1 cellular context compared by ENCODE assay signal in the genomic region with DNA sequence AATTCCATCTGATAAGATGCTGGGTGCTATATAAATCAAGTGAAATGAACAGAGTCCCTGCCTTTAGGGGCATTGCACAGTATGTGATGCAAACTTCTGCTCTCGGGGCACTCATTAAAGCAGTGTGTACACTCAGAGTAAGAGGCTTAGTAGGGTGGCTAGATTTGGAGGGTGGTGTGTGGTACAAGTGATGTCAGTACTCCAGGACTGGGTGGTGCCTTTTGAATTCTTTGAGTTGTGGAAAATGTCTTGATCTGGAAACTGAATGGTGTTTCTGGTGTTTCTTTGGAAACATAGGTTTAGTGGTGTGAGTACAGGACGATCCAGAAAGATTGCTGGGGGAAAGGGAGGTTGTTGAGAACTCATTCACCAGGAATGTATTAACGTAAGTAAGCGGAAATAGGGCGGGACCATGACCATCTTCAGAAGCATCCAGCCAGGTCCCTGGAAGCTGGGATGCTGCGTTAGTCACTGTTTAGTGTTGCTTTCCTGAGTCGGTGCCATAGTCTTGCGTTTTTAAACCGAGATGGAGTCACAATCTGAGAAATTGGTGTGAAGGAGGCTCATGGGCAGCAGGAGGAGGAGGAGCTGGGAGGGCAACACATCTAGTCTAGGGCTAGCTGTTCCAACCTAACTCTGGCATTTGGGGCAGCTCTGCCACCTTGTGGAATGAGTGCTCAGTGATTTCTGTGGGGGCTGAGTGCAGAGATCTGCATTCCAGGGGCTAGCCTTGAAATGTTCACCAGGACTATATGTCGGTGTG.
TF ChIP-seq lines count a peak whose summit lies in the region.

No MANE protein-coding gene starts in this region.

TF ChIP-seq in HepG2, 621 proteins besides CTCF, POLR2A, EP300 and RAD21 (continued from another document and continues in another):
- TF ChIP-seq, protein P1, sequence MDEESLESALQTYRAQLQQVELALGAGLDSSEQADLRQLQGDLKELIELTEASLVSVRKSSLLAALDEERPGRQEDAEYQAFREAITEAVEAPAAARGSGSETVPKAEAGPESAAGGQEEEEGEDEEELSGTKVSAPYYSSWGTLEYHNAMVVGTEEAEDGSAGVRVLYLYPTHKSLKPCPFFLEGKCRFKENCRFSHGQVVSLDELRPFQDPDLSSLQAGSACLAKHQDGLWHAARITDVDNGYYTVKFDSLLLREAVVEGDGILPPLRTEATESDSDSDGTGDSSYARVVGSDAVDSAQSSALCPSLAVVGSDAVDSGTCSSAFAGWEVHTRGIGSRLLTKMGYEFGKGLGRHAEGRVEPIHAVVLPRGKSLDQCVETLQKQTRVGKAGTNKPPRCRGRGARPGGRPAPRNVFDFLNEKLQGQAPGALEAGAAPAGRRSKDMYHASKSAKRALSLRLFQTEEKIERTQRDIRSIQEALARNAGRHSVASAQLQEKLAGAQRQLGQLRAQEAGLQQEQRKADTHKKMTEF (CRISPR knock-in tag; IDR thresholded peaks at IDR 0.05) = 0 out of 2 replicates have a peak, but pooled peaks have one; percentile 27
- TF ChIP-seq KAT8 (CRISPR knock-in tag; IDR thresholded peaks at IDR 0.05) (peak; percentile 48; the same call in 1 of the 2 replicates), FOXO1 (CRISPR knock-in tag; IDR thresholded peaks at IDR 0.05) (0 out of 2 replicates have a peak, but pooled peaks have one; percentile 50), SPEN (CRISPR knock-in tag; IDR thresholded peaks at IDR 0.05; ENCODE audit: low read depth) (peak; percentile 23; the same call in 1 of the 2 replicates), MYNN (CRISPR knock-in tag; IDR thresholded peaks at IDR 0.05; ENCODE audit: low read depth) (no peak), CBFB (CRISPR knock-in tag; IDR thresholded peaks at IDR 0.05) (0 out of 2 replicates have a peak, but pooled peaks have one; percentile 48), ZSCAN9 (CRISPR knock-in tag; IDR thresholded peaks at IDR 0.05; ENCODE audit: borderline replicate concordance) (peak; percentile 79; the same call in 1 of the 2 replicates), ASH2L (IDR thresholded peaks at IDR 0.05; ENCODE audit: insufficient read length, low read depth, low read length) (peak; percentile 16), ZNF335 (CRISPR knock-in tag; IDR thresholded peaks at IDR 0.05) (peak; percentile 49; the same call in 1 of the 2 replicates), ETV5 (CRISPR knock-in tag; IDR thresholded peaks at IDR 0.05; ENCODE audit: borderline replicate concordance) (peak; percentile 14; the same call in 1 of the 2 replicates), NFKBIZ (CRISPR knock-in tag; IDR thresholded peaks at IDR 0.05) (0 out of 2 replicates have a peak, but pooled peaks have one; percentile 34), BORCS8-MEF2B (CRISPR knock-in tag; IDR thresholded peaks at IDR 0.05) (0 out of 2 replicates have a peak, but pooled peaks have one; percentile 37), ZNF331 (CRISPR knock-in tag; IDR thresholded peaks at IDR 0.05) (peak; percentile 68; the same call in 1 of the 2 replicates), ZNF780A (CRISPR knock-in tag; IDR thresholded peaks at IDR 0.05) (no peak)
- TF ChIP-seq, protein P2, sequence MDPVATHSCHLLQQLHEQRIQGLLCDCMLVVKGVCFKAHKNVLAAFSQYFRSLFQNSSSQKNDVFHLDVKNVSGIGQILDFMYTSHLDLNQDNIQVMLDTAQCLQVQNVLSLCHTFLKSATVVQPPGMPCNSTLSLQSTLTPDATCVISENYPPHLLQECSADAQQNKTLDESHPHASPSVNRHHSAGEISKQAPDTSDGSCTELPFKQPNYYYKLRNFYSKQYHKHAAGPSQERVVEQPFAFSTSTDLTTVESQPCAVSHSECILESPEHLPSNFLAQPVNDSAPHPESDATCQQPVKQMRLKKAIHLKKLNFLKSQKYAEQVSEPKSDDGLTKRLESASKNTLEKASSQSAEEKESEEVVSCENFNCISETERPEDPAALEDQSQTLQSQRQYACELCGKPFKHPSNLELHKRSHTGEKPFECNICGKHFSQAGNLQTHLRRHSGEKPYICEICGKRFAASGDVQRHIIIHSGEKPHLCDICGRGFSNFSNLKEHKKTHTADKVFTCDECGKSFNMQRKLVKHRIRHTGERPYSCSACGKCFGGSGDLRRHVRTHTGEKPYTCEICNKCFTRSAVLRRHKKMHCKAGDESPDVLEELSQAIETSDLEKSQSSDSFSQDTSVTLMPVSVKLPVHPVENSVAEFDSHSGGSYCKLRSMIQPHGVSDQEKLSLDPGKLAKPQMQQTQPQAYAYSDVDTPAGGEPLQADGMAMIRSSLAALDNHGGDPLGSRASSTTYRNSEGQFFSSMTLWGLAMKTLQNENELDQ (CRISPR knock-in tag; IDR thresholded peaks at IDR 0.05; ENCODE audit: borderline replicate concordance) = peak; percentile 86; the same call in 1 of the 2 replicates
- TF ChIP-seq, protein P3, sequence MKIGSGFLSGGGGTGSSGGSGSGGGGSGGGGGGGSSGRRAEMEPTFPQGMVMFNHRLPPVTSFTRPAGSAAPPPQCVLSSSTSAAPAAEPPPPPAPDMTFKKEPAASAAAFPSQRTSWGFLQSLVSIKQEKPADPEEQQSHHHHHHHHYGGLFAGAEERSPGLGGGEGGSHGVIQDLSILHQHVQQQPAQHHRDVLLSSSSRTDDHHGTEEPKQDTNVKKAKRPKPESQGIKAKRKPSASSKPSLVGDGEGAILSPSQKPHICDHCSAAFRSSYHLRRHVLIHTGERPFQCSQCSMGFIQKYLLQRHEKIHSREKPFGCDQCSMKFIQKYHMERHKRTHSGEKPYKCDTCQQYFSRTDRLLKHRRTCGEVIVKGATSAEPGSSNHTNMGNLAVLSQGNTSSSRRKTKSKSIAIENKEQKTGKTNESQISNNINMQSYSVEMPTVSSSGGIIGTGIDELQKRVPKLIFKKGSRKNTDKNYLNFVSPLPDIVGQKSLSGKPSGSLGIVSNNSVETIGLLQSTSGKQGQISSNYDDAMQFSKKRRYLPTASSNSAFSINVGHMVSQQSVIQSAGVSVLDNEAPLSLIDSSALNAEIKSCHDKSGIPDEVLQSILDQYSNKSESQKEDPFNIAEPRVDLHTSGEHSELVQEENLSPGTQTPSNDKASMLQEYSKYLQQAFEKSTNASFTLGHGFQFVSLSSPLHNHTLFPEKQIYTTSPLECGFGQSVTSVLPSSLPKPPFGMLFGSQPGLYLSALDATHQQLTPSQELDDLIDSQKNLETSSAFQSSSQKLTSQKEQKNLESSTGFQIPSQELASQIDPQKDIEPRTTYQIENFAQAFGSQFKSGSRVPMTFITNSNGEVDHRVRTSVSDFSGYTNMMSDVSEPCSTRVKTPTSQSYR (CRISPR knock-in tag; IDR thresholded peaks at IDR 0.05; ENCODE audit: borderline replicate concordance) = no peak
- TF ChIP-seq, protein P4, sequence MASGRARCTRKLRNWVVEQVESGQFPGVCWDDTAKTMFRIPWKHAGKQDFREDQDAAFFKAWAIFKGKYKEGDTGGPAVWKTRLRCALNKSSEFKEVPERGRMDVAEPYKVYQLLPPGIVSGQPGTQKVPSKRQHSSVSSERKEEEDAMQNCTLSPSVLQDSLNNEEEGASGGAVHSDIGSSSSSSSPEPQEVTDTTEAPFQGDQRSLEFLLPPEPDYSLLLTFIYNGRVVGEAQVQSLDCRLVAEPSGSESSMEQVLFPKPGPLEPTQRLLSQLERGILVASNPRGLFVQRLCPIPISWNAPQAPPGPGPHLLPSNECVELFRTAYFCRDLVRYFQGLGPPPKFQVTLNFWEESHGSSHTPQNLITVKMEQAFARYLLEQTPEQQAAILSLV (CRISPR knock-in tag; IDR thresholded peaks at IDR 0.05; ENCODE audit: borderline replicate concordance) = no peak
- TF ChIP-seq, protein P5, sequence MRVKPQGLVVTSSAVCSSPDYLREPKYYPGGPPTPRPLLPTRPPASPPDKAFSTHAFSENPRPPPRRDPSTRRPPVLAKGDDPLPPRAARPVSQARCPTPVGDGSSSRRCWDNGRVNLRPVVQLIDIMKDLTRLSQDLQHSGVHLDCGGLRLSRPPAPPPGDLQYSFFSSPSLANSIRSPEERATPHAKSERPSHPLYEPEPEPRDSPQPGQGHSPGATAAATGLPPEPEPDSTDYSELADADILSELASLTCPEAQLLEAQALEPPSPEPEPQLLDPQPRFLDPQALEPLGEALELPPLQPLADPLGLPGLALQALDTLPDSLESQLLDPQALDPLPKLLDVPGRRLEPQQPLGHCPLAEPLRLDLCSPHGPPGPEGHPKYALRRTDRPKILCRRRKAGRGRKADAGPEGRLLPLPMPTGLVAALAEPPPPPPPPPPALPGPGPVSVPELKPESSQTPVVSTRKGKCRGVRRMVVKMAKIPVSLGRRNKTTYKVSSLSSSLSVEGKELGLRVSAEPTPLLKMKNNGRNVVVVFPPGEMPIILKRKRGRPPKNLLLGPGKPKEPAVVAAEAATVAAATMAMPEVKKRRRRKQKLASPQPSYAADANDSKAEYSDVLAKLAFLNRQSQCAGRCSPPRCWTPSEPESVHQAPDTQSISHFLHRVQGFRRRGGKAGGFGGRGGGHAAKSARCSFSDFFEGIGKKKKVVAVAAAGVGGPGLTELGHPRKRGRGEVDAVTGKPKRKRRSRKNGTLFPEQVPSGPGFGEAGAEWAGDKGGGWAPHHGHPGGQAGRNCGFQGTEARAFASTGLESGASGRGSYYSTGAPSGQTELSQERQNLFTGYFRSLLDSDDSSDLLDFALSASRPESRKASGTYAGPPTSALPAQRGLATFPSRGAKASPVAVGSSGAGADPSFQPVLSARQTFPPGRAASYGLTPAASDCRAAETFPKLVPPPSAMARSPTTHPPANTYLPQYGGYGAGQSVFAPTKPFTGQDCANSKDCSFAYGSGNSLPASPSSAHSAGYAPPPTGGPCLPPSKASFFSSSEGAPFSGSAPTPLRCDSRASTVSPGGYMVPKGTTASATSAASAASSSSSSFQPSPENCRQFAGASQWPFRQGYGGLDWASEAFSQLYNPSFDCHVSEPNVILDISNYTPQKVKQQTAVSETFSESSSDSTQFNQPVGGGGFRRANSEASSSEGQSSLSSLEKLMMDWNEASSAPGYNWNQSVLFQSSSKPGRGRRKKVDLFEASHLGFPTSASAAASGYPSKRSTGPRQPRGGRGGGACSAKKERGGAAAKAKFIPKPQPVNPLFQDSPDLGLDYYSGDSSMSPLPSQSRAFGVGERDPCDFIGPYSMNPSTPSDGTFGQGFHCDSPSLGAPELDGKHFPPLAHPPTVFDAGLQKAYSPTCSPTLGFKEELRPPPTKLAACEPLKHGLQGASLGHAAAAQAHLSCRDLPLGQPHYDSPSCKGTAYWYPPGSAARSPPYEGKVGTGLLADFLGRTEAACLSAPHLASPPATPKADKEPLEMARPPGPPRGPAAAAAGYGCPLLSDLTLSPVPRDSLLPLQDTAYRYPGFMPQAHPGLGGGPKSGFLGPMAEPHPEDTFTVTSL (CRISPR knock-in tag; IDR thresholded peaks at IDR 0.05; ENCODE audit: borderline replicate concordance) = 0 out of 2 replicates have a peak, but pooled peaks have one; percentile 42
- TF ChIP-seq, protein P6, sequence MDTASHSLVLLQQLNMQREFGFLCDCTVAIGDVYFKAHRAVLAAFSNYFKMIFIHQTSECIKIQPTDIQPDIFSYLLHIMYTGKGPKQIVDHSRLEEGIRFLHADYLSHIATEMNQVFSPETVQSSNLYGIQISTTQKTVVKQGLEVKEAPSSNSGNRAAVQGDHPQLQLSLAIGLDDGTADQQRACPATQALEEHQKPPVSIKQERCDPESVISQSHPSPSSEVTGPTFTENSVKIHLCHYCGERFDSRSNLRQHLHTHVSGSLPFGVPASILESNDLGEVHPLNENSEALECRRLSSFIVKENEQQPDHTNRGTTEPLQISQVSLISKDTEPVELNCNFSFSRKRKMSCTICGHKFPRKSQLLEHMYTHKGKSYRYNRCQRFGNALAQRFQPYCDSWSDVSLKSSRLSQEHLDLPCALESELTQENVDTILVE (CRISPR knock-in tag; IDR thresholded peaks at IDR 0.05) = peak; percentile 47; the same call in 1 of the 2 replicates
- TF ChIP-seq, protein P7, sequence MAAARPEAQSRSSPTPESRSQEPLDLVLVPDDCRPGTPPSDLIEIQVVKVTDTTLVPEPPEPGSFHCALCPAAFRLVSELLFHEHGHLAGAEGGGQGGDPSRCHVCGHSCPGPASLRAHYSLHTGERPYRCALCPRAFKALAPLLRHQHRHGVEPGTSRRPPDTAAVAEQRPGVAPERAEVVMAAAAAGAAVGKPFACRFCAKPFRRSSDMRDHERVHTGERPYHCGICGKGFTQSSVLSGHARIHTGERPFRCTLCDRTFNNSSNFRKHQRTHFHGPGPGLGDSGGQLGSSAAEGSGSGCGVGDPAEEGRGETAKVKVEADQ (CRISPR knock-in tag; IDR thresholded peaks at IDR 0.05; ENCODE audit: borderline replicate concordance) = no peak
- TF ChIP-seq, protein P8, sequence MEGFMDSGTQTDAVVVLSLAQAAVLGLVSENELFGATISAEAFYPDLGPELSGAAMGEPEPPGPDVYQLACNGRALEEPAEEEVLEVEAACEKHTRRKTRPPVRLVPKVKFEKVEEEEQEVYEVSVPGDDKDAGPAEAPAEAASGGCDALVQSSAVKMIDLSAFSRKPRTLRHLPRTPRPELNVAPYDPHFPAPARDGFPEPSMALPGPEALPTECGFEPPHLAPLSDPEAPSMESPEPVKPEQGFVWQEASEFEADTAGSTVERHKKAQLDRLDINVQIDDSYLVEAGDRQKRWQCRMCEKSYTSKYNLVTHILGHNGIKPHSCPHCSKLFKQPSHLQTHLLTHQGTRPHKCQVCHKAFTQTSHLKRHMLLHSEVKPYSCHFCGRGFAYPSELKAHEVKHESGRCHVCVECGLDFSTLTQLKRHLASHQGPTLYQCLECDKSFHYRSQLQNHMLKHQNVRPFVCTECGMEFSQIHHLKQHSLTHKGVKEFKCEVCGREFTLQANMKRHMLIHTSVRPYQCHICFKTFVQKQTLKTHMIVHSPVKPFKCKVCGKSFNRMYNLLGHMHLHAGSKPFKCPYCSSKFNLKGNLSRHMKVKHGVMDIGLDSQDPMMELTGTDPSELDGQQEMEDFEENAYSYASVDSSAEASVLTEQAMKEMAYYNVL (CRISPR knock-in tag; IDR thresholded peaks at IDR 0.05; ENCODE audit: borderline replicate concordance) = peak; percentile 61; the same call in 1 of the 2 replicates
- TF ChIP-seq, protein P9, sequence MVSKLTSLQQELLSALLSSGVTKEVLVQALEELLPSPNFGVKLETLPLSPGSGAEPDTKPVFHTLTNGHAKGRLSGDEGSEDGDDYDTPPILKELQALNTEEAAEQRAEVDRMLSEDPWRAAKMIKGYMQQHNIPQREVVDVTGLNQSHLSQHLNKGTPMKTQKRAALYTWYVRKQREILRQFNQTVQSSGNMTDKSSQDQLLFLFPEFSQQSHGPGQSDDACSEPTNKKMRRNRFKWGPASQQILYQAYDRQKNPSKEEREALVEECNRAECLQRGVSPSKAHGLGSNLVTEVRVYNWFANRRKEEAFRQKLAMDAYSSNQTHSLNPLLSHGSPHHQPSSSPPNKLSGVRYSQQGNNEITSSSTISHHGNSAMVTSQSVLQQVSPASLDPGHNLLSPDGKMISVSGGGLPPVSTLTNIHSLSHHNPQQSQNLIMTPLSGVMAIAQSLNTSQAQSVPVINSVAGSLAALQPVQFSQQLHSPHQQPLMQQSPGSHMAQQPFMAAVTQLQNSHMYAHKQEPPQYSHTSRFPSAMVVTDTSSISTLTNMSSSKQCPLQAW (CRISPR knock-in tag; IDR thresholded peaks at IDR 0.05) = peak; percentile 33; the same call in 1 of the 2 replicates
